1 cellular context compared by ENCODE assay signal in the genomic region with DNA sequence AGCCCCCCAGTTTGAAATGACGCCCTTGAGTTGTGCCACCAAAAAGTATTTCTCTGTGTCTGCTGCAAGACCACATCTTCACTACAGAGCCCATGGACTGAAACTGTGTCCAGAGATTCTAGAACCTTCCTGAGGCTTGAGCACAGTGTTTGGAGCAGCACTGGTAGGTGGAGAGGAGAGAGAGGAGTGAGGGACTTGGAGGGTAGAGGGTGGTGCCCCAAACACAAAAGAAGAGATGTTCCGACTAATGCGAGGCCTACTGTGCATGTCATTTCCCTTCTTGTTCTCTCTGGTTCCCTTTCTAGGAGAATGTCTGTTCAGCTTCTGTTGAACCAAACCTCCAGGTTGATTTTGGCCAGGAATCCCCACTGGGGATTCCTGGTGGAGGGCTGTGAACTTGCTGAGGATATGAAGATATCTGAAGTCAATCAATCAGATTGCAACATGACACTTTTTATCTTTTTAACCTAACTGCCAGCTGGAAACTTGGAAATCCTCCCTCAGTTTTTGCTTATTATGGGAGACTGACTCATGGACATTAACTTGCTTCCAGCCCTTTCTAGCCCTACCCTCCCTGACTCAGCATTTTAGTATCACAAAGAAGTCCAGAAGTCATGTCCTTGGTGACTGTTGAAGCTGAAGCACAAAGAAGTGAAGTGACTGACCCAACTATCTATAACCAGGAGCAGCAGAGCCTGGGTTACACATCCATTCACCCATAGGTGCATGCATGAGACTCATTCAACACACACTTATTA.
TF ChIP-seq lines count a peak whose summit lies in the region.

No MANE protein-coding gene starts in this region.

TF ChIP-seq in K562, 482 proteins besides CTCF, POLR2A, EP300 and RAD21 (continued from another document and continues in another):
- peak; percentile 27; the same call in 1 of the 2 replicates for TF ChIP-seq ESRRA (IDR thresholded peaks at IDR 0.05; ENCODE audit: borderline replicate concordance, low read depth)
- TF ChIP-seq, protein P1, sequence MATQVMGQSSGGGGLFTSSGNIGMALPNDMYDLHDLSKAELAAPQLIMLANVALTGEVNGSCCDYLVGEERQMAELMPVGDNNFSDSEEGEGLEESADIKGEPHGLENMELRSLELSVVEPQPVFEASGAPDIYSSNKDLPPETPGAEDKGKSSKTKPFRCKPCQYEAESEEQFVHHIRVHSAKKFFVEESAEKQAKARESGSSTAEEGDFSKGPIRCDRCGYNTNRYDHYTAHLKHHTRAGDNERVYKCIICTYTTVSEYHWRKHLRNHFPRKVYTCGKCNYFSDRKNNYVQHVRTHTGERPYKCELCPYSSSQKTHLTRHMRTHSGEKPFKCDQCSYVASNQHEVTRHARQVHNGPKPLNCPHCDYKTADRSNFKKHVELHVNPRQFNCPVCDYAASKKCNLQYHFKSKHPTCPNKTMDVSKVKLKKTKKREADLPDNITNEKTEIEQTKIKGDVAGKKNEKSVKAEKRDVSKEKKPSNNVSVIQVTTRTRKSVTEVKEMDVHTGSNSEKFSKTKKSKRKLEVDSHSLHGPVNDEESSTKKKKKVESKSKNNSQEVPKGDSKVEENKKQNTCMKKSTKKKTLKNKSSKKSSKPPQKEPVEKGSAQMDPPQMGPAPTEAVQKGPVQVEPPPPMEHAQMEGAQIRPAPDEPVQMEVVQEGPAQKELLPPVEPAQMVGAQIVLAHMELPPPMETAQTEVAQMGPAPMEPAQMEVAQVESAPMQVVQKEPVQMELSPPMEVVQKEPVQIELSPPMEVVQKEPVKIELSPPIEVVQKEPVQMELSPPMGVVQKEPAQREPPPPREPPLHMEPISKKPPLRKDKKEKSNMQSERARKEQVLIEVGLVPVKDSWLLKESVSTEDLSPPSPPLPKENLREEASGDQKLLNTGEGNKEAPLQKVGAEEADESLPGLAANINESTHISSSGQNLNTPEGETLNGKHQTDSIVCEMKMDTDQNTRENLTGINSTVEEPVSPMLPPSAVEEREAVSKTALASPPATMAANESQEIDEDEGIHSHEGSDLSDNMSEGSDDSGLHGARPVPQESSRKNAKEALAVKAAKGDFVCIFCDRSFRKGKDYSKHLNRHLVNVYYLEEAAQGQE (CRISPR knock-in tag; IDR thresholded peaks at IDR 0.05; ENCODE audit: low read depth) = no peak
- no peak for TF ChIP-seq RUNX1 (IDR thresholded peaks at IDR 0.05; ENCODE audit: low read depth)
- no peak for TF ChIP-seq SLC30A9 (CRISPR knock-in tag; IDR thresholded peaks at IDR 0.05)
- no peak for TF ChIP-seq NRF1 (conservative IDR thresholded peaks at IDR 0.05 in 1 of 2, IDR thresholded peaks at IDR 0.05 in 1 of 2)
- TF ChIP-seq DPF2 (IDR thresholded peaks at IDR 0.05) = peak; percentile 93
- TF ChIP-seq ARHGAP35 (IDR thresholded peaks at IDR 0.05; ENCODE audit: partially characterized antibody) = no peak
- TF ChIP-seq, protein P2, sequence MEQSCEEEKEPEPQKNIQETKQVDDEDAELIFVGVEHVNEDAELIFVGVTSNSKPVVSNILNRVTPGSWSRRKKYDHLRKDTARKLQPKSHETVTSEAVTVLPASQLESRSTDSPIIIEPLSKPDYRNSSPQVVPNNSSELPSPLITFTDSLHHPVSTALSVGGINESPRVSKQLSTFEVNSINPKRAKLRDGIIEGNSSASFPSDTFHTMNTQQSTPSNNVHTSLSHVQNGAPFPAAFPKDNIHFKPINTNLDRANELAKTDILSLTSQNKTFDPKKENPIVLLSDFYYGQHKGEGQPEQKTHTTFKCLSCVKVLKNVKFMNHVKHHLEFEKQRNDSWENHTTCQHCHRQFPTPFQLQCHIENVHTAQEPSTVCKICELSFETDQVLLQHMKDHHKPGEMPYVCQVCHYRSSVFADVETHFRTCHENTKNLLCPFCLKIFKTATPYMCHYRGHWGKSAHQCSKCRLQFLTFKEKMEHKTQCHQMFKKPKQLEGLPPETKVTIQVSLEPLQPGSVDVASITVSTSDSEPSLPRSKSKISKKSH (CRISPR knock-in tag; IDR thresholded peaks at IDR 0.05) = no peak
- TF ChIP-seq TCF3 (CRISPR knock-in tag; IDR thresholded peaks at IDR 0.05) = peak; percentile 63
- TF ChIP-seq ATF7 (IDR thresholded peaks at IDR 0.05) = peak; percentile 31; the same call in 1 of the 2 replicates
- no peak for TF ChIP-seq PTBP1 (IDR thresholded peaks at IDR 0.05; ENCODE audit: low read depth, low read length)
- no peak for TF ChIP-seq THRAP3 (IDR thresholded peaks at IDR 0.05; ENCODE audit: borderline replicate concordance)
- no peak for TF ChIP-seq ZBTB7A (IDR thresholded peaks at IDR 0.05; ENCODE audit: borderline replicate concordance, control insufficient read depth, low read depth, low read length)
- TF ChIP-seq EGR1 (conservative IDR thresholded peaks at IDR 0.05) = no peak
- peak in 1 of 2 experiments; percentile 47; a peak in 1 of 4 replicates for TF ChIP-seq RCOR1 (IDR thresholded peaks at IDR 0.05; ENCODE audit: borderline replicate concordance in 1 of 2, low read depth in 2 of 2, low read length in 2 of 2)
- no peak for TF ChIP-seq ZNF384 (IDR thresholded peaks at IDR 0.05; ENCODE audit: low read depth, low read length)
- no peak for TF ChIP-seq SRSF9 (IDR thresholded peaks at IDR 0.05; ENCODE audit: borderline replicate concordance, low read depth, low read length)
- TF ChIP-seq, protein P3, sequence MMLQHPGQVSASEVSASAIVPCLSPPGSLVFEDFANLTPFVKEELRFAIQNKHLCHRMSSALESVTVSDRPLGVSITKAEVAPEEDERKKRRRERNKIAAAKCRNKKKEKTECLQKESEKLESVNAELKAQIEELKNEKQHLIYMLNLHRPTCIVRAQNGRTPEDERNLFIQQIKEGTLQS (IDR thresholded peaks at IDR 0.05) = peak; percentile 83
- TF ChIP-seq, protein P3 (CRISPR knock-in tag; conservative IDR thresholded peaks at IDR 0.05) = 0 out of 2 replicates have a peak, but pooled peaks have one; percentile 16
- TF ChIP-seq, protein P4, sequence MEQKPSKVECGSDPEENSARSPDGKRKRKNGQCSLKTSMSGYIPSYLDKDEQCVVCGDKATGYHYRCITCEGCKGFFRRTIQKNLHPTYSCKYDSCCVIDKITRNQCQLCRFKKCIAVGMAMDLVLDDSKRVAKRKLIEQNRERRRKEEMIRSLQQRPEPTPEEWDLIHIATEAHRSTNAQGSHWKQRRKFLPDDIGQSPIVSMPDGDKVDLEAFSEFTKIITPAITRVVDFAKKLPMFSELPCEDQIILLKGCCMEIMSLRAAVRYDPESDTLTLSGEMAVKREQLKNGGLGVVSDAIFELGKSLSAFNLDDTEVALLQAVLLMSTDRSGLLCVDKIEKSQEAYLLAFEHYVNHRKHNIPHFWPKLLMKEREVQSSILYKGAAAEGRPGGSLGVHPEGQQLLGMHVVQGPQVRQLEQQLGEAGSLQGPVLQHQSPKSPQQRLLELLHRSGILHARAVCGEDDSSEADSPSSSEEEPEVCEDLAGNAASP (IDR thresholded peaks at IDR 0.05) = no peak
- no peak for TF ChIP-seq ZNF174 (CRISPR knock-in tag; IDR thresholded peaks at IDR 0.05)
- TF ChIP-seq ZNF79 (CRISPR knock-in tag; IDR thresholded peaks at IDR 0.05; ENCODE audit: low read depth) = no peak
- TF ChIP-seq, protein P5, sequence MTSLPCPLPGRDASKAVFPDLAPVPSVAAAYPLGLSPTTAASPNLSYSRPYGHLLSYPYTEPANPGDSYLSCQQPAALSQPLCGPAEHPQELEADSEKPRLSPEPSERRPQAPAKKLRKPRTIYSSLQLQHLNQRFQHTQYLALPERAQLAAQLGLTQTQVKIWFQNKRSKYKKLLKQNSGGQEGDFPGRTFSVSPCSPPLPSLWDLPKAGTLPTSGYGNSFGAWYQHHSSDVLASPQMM (CRISPR knock-in tag; IDR thresholded peaks at IDR 0.05) = no peak
- TF ChIP-seq, protein P6, sequence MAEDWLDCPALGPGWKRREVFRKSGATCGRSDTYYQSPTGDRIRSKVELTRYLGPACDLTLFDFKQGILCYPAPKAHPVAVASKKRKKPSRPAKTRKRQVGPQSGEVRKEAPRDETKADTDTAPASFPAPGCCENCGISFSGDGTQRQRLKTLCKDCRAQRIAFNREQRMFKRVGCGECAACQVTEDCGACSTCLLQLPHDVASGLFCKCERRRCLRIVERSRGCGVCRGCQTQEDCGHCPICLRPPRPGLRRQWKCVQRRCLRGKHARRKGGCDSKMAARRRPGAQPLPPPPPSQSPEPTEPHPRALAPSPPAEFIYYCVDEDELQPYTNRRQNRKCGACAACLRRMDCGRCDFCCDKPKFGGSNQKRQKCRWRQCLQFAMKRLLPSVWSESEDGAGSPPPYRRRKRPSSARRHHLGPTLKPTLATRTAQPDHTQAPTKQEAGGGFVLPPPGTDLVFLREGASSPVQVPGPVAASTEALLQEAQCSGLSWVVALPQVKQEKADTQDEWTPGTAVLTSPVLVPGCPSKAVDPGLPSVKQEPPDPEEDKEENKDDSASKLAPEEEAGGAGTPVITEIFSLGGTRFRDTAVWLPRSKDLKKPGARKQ (CRISPR knock-in tag; IDR thresholded peaks at IDR 0.05) = no peak
- no peak for TF ChIP-seq TEAD2 (tag; IDR thresholded peaks at IDR 0.05)
- no peak for TF ChIP-seq GATAD2A (IDR thresholded peaks at IDR 0.05)
- TF ChIP-seq ZNF282 (CRISPR knock-in tag; IDR thresholded peaks at IDR 0.05) = no peak
- TF ChIP-seq, protein P7, sequence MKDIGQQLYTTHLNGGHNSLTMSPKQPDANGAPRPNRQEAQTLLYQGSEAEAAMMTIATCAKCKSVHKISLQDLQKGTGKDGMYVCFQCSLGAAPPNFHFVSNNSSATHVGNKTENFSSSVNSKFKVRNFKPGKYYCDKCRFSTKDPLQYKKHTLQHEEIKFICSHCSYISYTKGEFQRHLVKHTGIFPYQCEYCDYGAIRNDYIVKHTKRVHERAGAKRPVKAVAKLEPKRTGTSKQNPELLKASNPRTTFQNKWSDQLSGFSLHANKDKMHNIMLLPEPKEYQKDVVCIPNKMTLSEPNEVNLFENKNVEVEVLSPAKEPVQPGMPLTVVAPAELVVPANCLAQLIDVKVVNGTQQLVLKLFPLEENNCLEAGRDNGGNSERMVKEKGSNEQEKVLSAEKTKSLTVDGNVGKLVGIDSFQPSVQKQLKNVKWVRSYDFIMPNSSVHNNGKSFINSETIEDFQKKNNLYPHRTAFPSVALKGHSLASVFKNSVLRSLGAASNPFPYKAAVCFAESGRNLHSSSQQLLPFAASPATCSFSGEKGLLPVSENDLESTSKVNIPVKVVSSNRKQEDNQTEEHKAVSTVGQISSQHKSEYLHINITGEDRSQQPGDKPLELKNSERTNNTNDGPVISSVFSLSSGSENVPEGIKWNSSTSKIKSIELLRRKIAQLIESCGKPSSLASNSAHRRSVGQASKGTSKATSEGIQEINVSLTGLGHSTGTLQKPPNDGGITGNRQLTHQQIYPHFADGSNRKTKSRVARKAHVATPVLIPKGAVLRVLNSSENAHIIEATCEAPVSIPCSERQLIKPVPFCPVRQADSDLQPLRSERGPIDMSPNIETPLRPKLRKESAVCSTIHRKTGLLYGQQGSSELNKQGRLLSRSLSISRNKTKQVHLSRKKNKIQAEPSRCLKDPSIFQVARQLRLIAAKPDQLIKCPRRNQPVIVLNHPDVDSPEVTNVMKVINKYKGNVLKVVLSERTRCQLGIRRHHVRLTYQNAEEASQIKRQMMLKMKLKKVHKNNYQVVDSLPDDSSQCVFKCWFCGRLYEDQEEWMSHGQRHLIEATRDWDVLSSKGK (CRISPR knock-in tag; IDR thresholded peaks at IDR 0.05) = no peak
- no peak for TF ChIP-seq POLR2G (IDR thresholded peaks at IDR 0.05; ENCODE audit: low read depth, low read length)
- no peak for TF ChIP-seq TCF7 (IDR thresholded peaks at IDR 0.05; ENCODE audit: borderline replicate concordance)
- no peak for TF ChIP-seq YBX1 (IDR thresholded peaks at IDR 0.05)
- 0 out of 2 replicates have a peak, but pooled peaks have one; percentile 10 for TF ChIP-seq TRIM28 (IDR thresholded peaks at IDR 0.05)
- TF ChIP-seq, protein P8, sequence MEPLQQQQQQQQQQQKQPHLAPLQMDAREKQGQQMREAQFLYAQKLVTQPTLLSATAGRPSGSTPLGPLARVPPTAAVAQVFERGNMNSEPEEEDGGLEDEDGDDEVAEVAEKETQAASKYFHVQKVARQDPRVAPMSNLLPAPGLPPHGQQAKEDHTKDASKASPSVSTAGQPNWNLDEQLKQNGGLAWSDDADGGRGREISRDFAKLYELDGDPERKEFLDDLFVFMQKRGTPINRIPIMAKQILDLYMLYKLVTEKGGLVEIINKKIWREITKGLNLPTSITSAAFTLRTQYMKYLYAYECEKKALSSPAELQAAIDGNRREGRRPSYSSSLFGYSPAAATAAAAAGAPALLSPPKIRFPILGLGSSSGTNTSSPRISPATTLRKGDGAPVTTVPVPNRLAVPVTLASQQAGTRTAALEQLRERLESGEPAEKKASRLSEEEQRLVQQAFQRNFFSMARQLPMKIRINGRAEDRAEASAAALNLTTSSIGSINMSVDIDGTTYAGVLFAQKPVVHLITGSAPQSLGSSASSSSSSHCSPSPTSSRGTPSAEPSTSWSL (CRISPR knock-in tag; IDR thresholded peaks at IDR 0.05; ENCODE audit: borderline replicate concordance) = no peak
- TF ChIP-seq RNF2 (IDR thresholded peaks at IDR 0.05) = no peak
- no peak for TF ChIP-seq SPI1 (IDR thresholded peaks at IDR 0.05; ENCODE audit: borderline replicate concordance, low read depth, low read length)
- TF ChIP-seq ZNF830 (CRISPR knock-in tag; IDR thresholded peaks at IDR 0.05) = no peak
- no peak for TF ChIP-seq PHB (CRISPR knock-in tag; IDR thresholded peaks at IDR 0.05)
- TF ChIP-seq, protein P9, sequence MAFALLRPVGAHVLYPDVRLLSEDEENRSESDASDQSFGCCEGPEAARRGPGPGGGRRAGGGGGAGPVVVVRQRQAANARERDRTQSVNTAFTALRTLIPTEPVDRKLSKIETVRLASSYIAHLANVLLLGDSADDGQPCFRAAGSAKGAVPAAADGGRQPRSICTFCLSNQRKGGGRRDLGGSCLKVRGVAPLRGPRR (CRISPR knock-in tag; IDR thresholded peaks at IDR 0.05) = no peak
- no peak for TF ChIP-seq SNRNP70 (optimal IDR thresholded peaks at IDR 0.05; ENCODE audit: low read depth, low read length)
- no peak for TF ChIP-seq ZEB2 (IDR thresholded peaks at IDR 0.05)
- TF ChIP-seq LEF1 (IDR thresholded peaks at IDR 0.05) = peak; percentile 68; the same call in 1 of the 2 replicates
- TF ChIP-seq FOXJ3 (CRISPR knock-in tag; IDR thresholded peaks at IDR 0.05) = no peak
- TF ChIP-seq MED1 (CRISPR knock-in tag; IDR thresholded peaks at IDR 0.05; ENCODE audit: borderline replicate concordance) = no peak
- 0 out of 2 replicates have a peak, but pooled peaks have one; percentile 18 for TF ChIP-seq ZNF76 (CRISPR knock-in tag; IDR thresholded peaks at IDR 0.05; ENCODE audit: borderline replicate concordance)
- no peak for TF ChIP-seq FOXK1 (CRISPR knock-in tag; IDR thresholded peaks at IDR 0.05; ENCODE audit: borderline replicate concordance)
- TF ChIP-seq FOS (IDR thresholded peaks at IDR 0.05; ENCODE audit: extremely low read depth, insufficient read length) = peak; percentile 18
- no peak; the same call in 1 of the 2 replicates for TF ChIP-seq MYC (IDR thresholded peaks at IDR 0.05; ENCODE audit: low read depth, low read length)
- TF ChIP-seq MYC (CRISPR knock-in tag; IDR thresholded peaks at IDR 0.05; ENCODE audit: borderline replicate concordance, low read depth) = no peak
- TF ChIP-seq, protein P10, sequence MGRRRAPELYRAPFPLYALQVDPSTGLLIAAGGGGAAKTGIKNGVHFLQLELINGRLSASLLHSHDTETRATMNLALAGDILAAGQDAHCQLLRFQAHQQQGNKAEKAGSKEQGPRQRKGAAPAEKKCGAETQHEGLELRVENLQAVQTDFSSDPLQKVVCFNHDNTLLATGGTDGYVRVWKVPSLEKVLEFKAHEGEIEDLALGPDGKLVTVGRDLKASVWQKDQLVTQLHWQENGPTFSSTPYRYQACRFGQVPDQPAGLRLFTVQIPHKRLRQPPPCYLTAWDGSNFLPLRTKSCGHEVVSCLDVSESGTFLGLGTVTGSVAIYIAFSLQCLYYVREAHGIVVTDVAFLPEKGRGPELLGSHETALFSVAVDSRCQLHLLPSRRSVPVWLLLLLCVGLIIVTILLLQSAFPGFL (CRISPR knock-in tag; IDR thresholded peaks at IDR 0.05) = no peak
- peak; percentile 100 for TF ChIP-seq C11orf30 (IDR thresholded peaks at IDR 0.05; ENCODE audit: low read depth)
